In the genomic region with DNA sequence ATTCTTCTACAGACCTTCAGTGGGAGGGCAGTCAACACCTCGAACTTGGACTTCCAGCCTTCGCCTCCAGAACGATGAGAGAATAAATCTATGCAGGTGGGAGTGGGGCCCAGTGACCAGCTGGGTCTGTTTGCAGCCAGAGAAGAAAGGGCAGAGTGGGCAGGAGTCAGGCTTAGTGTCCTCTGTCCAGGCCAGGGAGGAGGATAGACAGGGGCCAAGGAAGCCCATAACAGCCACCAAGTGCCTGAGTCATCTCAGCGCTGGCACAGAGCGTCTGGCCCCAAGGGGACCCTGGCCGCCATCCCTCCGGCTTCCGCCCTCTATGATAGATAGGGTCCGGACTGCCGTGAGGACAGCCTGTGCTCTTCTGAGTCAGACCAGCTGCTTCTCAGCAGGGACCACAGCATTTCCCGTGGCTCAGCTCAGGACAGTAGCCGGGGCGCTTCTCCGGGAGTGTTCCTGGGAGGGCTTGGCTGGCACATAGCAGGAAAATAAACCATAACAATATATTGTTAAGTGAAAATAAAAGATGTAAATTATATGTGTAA, we compare ENCODE assay signal across 17 cellular contexts.
A peak's percentile ranks its signal among the peaks of the same experiment; 100 is the strongest.
DNase-seq lines count a peak whose midpoint lies in the region; ATAC-seq and TF ChIP-seq lines count a peak whose summit lies in the region.
"Had no signal": no experiment of that assay in that cellular context is flagged by ENCODE, and none has a peak within 500 bp of the region (broad histone marks: within the 10 kb centered on the region; RNA-seq: fewer than 3 reads in every experiment).

No MANE protein-coding gene starts in this region.

- WGBS in H9 (ENCODE audit: extremely low coverage, insufficient read length, low lambda C conversion rate): no CpG with 5 or more reads among the region's 14 CpGs
- whole genome bisulfite sequencing in esophagus muscularis mucosa: 34% methylated on average over 14 of the region's 14 CpGs
- WGBS in esophagus squamous epithelium, 2 donors: 44 to 75% methylated on average over 3 to 6 of the region's 14 CpGs

- H4K20me1 ChIP-seq in GM23338 (replicated peaks; ENCODE audit: insufficient read depth): no peaks in the 10 kb centered on the region
- H4K20me1 ChIP-seq in H9 (ENCODE audit: control insufficient read depth, insufficient read depth, insufficient read length): no peaks in the 10 kb centered on the region

- no peak overlapping the region for H2BK20ac ChIP-seq in H9 (ENCODE audit: low read depth, low read length, poor library complexity, severe bottlenecking)

- intact Hi-C loops in esophagus muscularis mucosa (cut with DNase I) (no loop called here), esophagus squamous epithelium (cut with DNase I) (no loop called here)

- no peak overlapping the region for H2BK12ac ChIP-seq in H9 (ENCODE audit: insufficient read length, low read depth, low read length)

- H3K36me3 Mint-ChIP-seq in GM23338 (ENCODE audit: low read depth): peaks cover 17% of the 10 kb centered on the region
- H3K36me3 Mint-ChIP-seq in H9 (ENCODE audit: insufficient read depth in 1 of 3, low read depth in 3 of 3): peaks cover 0 to 15% (median 5%) of the 10 kb centered on the region in 3 experiments; a peak in 5 of 7 replicates
- H3K36me3 Mint-ChIP-seq in type B pancreatic cell: no peaks in the 10 kb centered on the region
- H3K36me3 Mint-ChIP-seq: CD4-positive, alpha-beta memory T cell had no signal

- no peaks in the 10 kb centered on the region for H3K9me3 ChIP-seq in H9 (ENCODE audit: control insufficient read depth, low read depth, low read length)
- H3K9me3 ChIP-seq in esophagus muscularis mucosa: peaks cover 0 to 13% (median 5%) of the 10 kb centered on the region in 4 donors
- no peaks in the 10 kb centered on the region for H3K9me3 ChIP-seq in esophagus squamous epithelium
- H3K9me3 ChIP-seq: A549, BE2C had no signal

- H3K4me1 ChIP-seq in GM23338 (ENCODE audit: insufficient read depth) (no peaks in the 10 kb centered on the region), H9 (ENCODE audit: insufficient read depth, low read length) (peaks cover 5% of the 10 kb centered on the region; the same call in 1 of the 2 replicates), esophagus muscularis mucosa (no peaks in the 10 kb centered on the region), esophagus squamous epithelium (no peaks in the 10 kb centered on the region)
- H3K4me1 ChIP-seq: A549, BE2C had no signal

- H3K4me3 ChIP-seq in GM23338 (no peak overlapping the region), esophagus muscularis mucosa (no peak overlapping the region), esophagus squamous epithelium (no peak overlapping the region)
- H3K4me3 ChIP-seq: A549, GM23248 had no signal

- H2AK5ac ChIP-seq in H9 (ENCODE audit: insufficient read length, low read length): no peak overlapping the region

- H3K9me3 Mint-ChIP-seq in GM23338: peaks cover 41% of the 10 kb centered on the region
- H3K9me3 Mint-ChIP-seq in H9: peaks cover 9 to 14% of the 10 kb centered on the region in 2 experiments
- no peaks in the 10 kb centered on the region for H3K9me3 Mint-ChIP-seq in type B pancreatic cell
- H3K9me3 Mint-ChIP-seq: IgD-negative memory B cell had no signal

- no peak overlapping the region for H2BK15ac ChIP-seq in H9 (ENCODE audit: low read depth, low read length)

- H3K18ac ChIP-seq in H9 (ENCODE audit: insufficient read length, low read depth, low read length): no peak overlapping the region

- no peak for TF ChIP-seq EP300 in esophagus muscularis mucosa (IDR thresholded peaks at IDR 0.05)

- H2BK5ac ChIP-seq in H9 (ENCODE audit: insufficient read length, low read length): no peak overlapping the region

- no peaks in the 10 kb centered on the region for H3K79me1 ChIP-seq in H9 (ENCODE audit: insufficient read depth, low read depth, low read length, poor library complexity, severe bottlenecking)

- H3K23ac ChIP-seq in H9 (ENCODE audit: insufficient read length, low read depth, low read length): no peak overlapping the region

- H3T11ph ChIP-seq in H9 (ENCODE audit: low read length): no peak overlapping the region

- TF ChIP-seq POLR2A in esophagus muscularis mucosa (IDR thresholded peaks at IDR 0.05; ENCODE audit: low read depth) (no peak), esophagus squamous epithelium (IDR thresholded peaks at IDR 0.05) (no peak)

- H3F3A ChIP-seq in GM23338 (replicated peaks; ENCODE audit: low read depth): no peaks in the 10 kb centered on the region

- H2BK120ac ChIP-seq in H9 (ENCODE audit: low read depth, low read length, poor library complexity, severe bottlenecking): no peak overlapping the region

- no peak overlapping the region for H4K91ac ChIP-seq in H9 (ENCODE audit: insufficient read length, low read depth, low read length)

- peak; percentile 69 for ATAC-seq in GM23338
- ATAC-seq: A549 had no signal

- H3K56ac ChIP-seq in H9 (ENCODE audit: insufficient read length, low read depth, low read length): no peak overlapping the region

- no peaks in the 10 kb centered on the region for H3K27me3 Mint-ChIP-seq in GM23338 (ENCODE audit: insufficient read depth, low read depth, poor library complexity)
- H3K27me3 Mint-ChIP-seq in H9 (ENCODE audit: low read depth): peaks cover 3% of the 10 kb centered on the region
- H3K27me3 Mint-ChIP-seq in type B pancreatic cell: peaks cover 37% of the 10 kb centered on the region

- H4K8ac ChIP-seq in H9 (replicated peaks; ENCODE audit: insufficient read length, low read depth, low read length): no peak overlapping the region

- H3K27ac ChIP-seq in GM23338 (ENCODE audit: low read depth) (no peak overlapping the region), H9 (ENCODE audit: insufficient read length, low read depth, low read length) (no peak overlapping the region), esophagus muscularis mucosa (replicated peaks in 1 of 4) (no peak overlapping the region), esophagus squamous epithelium (no peak overlapping the region)
- H3K27ac ChIP-seq: A549, C4-2B, GM23248 had no signal

- H3K4me2 ChIP-seq in GM23338: no peak overlapping the region
- H3K4me2 ChIP-seq in H9 (ENCODE audit: insufficient read depth, insufficient read length, low read length): peak overlapping the region; percentile 4
- H3K4me2 ChIP-seq: A549 had no signal

- H2AFZ ChIP-seq in GM23338: no peak overlapping the region
- H2AFZ ChIP-seq in H9 (ENCODE audit: low read length): no peak overlapping the region
- H2AFZ ChIP-seq: GM23248 had no signal

- no peak overlapping the region; the same call in 1 of the 2 replicates for H3K27ac Mint-ChIP-seq in GM23338
- peak overlapping the region; percentile 2 to 70 (median 51); a peak in 1 of 7 replicates for H3K27ac Mint-ChIP-seq in H9
- no peak overlapping the region for H3K27ac Mint-ChIP-seq in type B pancreatic cell
- H3K27ac Mint-ChIP-seq: CD4-positive, alpha-beta memory T cell; HFFc6; IgD-negative memory B cell had no signal

- H4K5ac ChIP-seq in H9 (ENCODE audit: insufficient read length, low read depth, low read length): no peak overlapping the region

- H3K4me1 Mint-ChIP-seq in GM23338 (peaks cover 14% of the 10 kb centered on the region), H9 (peaks cover 9 to 12% of the 10 kb centered on the region in 2 experiments), type B pancreatic cell (ENCODE audit: unreplicated experiment) (peaks cover 3% of the 10 kb centered on the region)
- H3K4me1 Mint-ChIP-seq: CD4-positive, alpha-beta memory T cell had no signal

- H3K14ac ChIP-seq in H9 (ENCODE audit: insufficient read depth, low read length): no peak overlapping the region

- H3K23me2 ChIP-seq in H9 (ENCODE audit: insufficient read length, low read depth, low read length, poor library complexity, severe bottlenecking): no peaks in the 10 kb centered on the region

- H3K9me2 ChIP-seq in GM23338 (ENCODE audit: insufficient read depth): no peaks in the 10 kb centered on the region

- H3K36me3 ChIP-seq in GM23338 (ENCODE audit: insufficient read depth) (no peaks in the 10 kb centered on the region; the same call in 1 of the 2 replicates), esophagus muscularis mucosa (no peaks in the 10 kb centered on the region), esophagus squamous epithelium (no peaks in the 10 kb centered on the region)
- H3K36me3 ChIP-seq: BE2C had no signal

- H3K4ac ChIP-seq in H9 (ENCODE audit: low read depth, low read length): no peak overlapping the region

- DNase-seq in GM23338 (ENCODE audit: low spot score): no peak
- DNase-seq in H9: peak; percentile 39
- peak; percentile 62 for DNase-seq in esophagus muscularis mucosa (ENCODE audit: extremely low spot score)
- DNase-seq in type B pancreatic cell (ENCODE audit: extremely low spot score, unreplicated experiment): peak; percentile 50
- no peak for DNase-seq in esophagus squamous epithelium (lab: John Stamatoyannopoulos, UW)
- DNase-seq in NCI-H524 treated with DMSO at 0.1 percent for 48 hours (lab: John Stamatoyannopoulos, UW): no peak
- DNase-seq: BE2C; CD4-positive, alpha-beta memory T cell; COR-L47; DND-41; GDM1; GM23248; HCEC 1CT; HFFc6 had no signal

- no peak overlapping the region for H3K4me3 Mint-ChIP-seq in GM23338
- H3K4me3 Mint-ChIP-seq in H9: no peak overlapping the region
- no peak overlapping the region for H3K4me3 Mint-ChIP-seq in type B pancreatic cell
- H3K4me3 Mint-ChIP-seq: CD4-positive, alpha-beta memory T cell; HFFc6; IgD-negative memory B cell had no signal

- TF ChIP-seq CTCF in GM23338 (conservative IDR thresholded peaks at IDR 0.05; ENCODE audit: low read depth in 2 of 2): no peak
- no peak for TF ChIP-seq CTCF in H9 (conservative IDR thresholded peaks at IDR 0.05)
- TF ChIP-seq CTCF in esophagus muscularis mucosa (IDR thresholded peaks at IDR 0.05): no peak
- no peak for TF ChIP-seq CTCF in type B pancreatic cell (conservative IDR thresholded peaks at IDR 0.05)
- no peak for TF ChIP-seq CTCF in esophagus squamous epithelium (IDR thresholded peaks at IDR 0.05)

- H3K9ac ChIP-seq in H9 (ENCODE audit: extremely low read depth, insufficient read length, low read length): no peak overlapping the region
- H3K9ac ChIP-seq: GM23248 had no signal

- no peaks in the 10 kb centered on the region for H3K27me3 ChIP-seq in GM23338 (ENCODE audit: insufficient read depth)
- no peaks in the 10 kb centered on the region for H3K27me3 ChIP-seq in H9 (ENCODE audit: insufficient read depth, low read length)
- H3K27me3 ChIP-seq in esophagus muscularis mucosa: peaks cover 0 to 57% (median 9%) of the 10 kb centered on the region in 4 donors
- peaks cover 0 to 50% (median 0%) of the 10 kb centered on the region in 4 donors for H3K27me3 ChIP-seq in esophagus squamous epithelium
- H3K27me3 ChIP-seq: BE2C had no signal

- no peaks in the 10 kb centered on the region for H3K79me2 ChIP-seq in GM23338 (replicated peaks; ENCODE audit: insufficient read depth)
- no peaks in the 10 kb centered on the region for H3K79me2 ChIP-seq in H9 (ENCODE audit: insufficient read depth, low read length)

TF ChIP-seq in GM23338, 12 proteins besides CTCF, POLR2A, EP300 and RAD21:
- no peak for TF ChIP-seq ZNF331 (CRISPR knock-in tag; IDR thresholded peaks at IDR 0.05; ENCODE audit: low read depth)
TF ChIP-seq in GM23338: peak in this region for 0.

Comparison
In these comparisons a context has a peak if more than half of its experiments do, and no peak if none do; other contexts are left out.
1. DNase-seq: peak in H9 (single experiment), esophagus muscularis mucosa (single experiment) and type B pancreatic cell (single experiment); none in GM23338 (single experiment), esophagus squamous epithelium (single experiment) and NCI-H524 treated with DMSO at 0.1 percent for 48 hours (single experiment).
2. H3K27ac Mint-ChIP-seq: peak in H9 (3 of 3); none in GM23338 (single experiment) and type B pancreatic cell (single experiment).